16 cellular contexts compared by ENCODE assay signal in genomic region chr2:11102956-11103860, GRCh38. TPM values are rescaled to one million over a fixed set of nuclear protein-coding genes. Genes with fewer than 3 reads are reported as not detected.
DNase-seq lines count a peak whose midpoint lies in the region; ATAC-seq and TF ChIP-seq lines count a peak whose summit lies in the region.
"Had no signal": no experiment of that assay in that cellular context is flagged by ENCODE, and none has a peak within 500 bp of the region (broad histone marks: within the 10 kb centered on the region; RNA-seq: fewer than 3 reads in every experiment).

No MANE protein-coding gene starts in this region.

- H3K4me1 ChIP-seq in GM23338 (ENCODE audit: insufficient read depth) (no peaks in the 10 kb centered on the region), neural progenitor cell (no peaks in the 10 kb centered on the region)
- H3K4me1 ChIP-seq: stomach, uterus had no signal

- no peak for TF ChIP-seq CTCF in GM23338 (conservative IDR thresholded peaks at IDR 0.05; ENCODE audit: low read depth in 2 of 2)
- TF ChIP-seq CTCF in neural progenitor cell (IDR thresholded peaks at IDR 0.05): no peak

- H2AFZ ChIP-seq in GM23338: no peak overlapping the region
- H2AFZ ChIP-seq in neural progenitor cell (replicated peaks): no peak overlapping the region

- H3K36me3 ChIP-seq in GM23338 (ENCODE audit: insufficient read depth) (no peaks in the 10 kb centered on the region), neural progenitor cell (no peaks in the 10 kb centered on the region)
- H3K36me3 ChIP-seq: stomach, uterus had no signal

- no peaks in the 10 kb centered on the region for H3K9me2 ChIP-seq in GM23338 (ENCODE audit: insufficient read depth)

- H3K9me3 ChIP-seq in neural progenitor cell (ENCODE audit: low read depth): no peaks in the 10 kb centered on the region
- H3K9me3 ChIP-seq: stomach, uterus had no signal

- no peak overlapping the region for H3K27ac Mint-ChIP-seq in activated CD4-positive, alpha-beta T cell treated with anti-CD3 and anti-CD28 coated beads, Interleukin-2, amount 10 ng/mL, durations not matched to agents 24 days and 14 days
- H3K27ac Mint-ChIP-seq in GM23338: no peak overlapping the region
- H3K27ac Mint-ChIP-seq in neural progenitor cell: peak overlapping the region; percentile 37
- H3K27ac Mint-ChIP-seq: activated naive CD4-positive, alpha-beta T cell treated with anti-CD3 and anti-CD28 coated beads, Interleukin-2, amount 50 U/mL, for 72 hours; memory B cell had no signal

- H3K9me3 Mint-ChIP-seq in activated CD4-positive, alpha-beta T cell treated with anti-CD3 and anti-CD28 coated beads, Interleukin-2, amount 10 ng/mL, durations not matched to agents 24 days and 14 days: no peaks in the 10 kb centered on the region
- H3K9me3 Mint-ChIP-seq in GM23338 (no peaks in the 10 kb centered on the region), neural progenitor cell (no peaks in the 10 kb centered on the region)
- H3K9me3 Mint-ChIP-seq: activated naive CD4-positive, alpha-beta T cell treated with anti-CD3 and anti-CD28 coated beads, Interleukin-2, amount 50 U/mL, for 72 hours; memory B cell had no signal

- H3K27ac ChIP-seq in GM23338 (ENCODE audit: low read depth) (no peak overlapping the region), neural progenitor cell (no peak overlapping the region)
- H3K27ac ChIP-seq: HL-60, stomach, uterus had no signal

- H3K36me3 Mint-ChIP-seq in activated CD4-positive, alpha-beta T cell treated with anti-CD3 and anti-CD28 coated beads, Interleukin-2, amount 10 ng/mL, durations not matched to agents 24 days and 14 days (ENCODE audit: low read depth): no peaks in the 10 kb centered on the region
- H3K36me3 Mint-ChIP-seq in GM23338 (ENCODE audit: low read depth): no peaks in the 10 kb centered on the region
- no peaks in the 10 kb centered on the region for H3K36me3 Mint-ChIP-seq in neural progenitor cell
- H3K36me3 Mint-ChIP-seq: activated naive CD4-positive, alpha-beta T cell treated with anti-CD3 and anti-CD28 coated beads, Interleukin-2, amount 50 U/mL, for 72 hours; memory B cell had no signal

- intact Hi-C loops in activated CD4-positive, alpha-beta T cell treated with anti-CD3 and anti-CD28 coated beads, Interleukin-2, amount 10 ng/mL, durations not matched to agents 24 days and 14 days (cut with micrococcal nuclease): no loop called here

- H3K27me3 ChIP-seq in GM23338 (ENCODE audit: insufficient read depth) (no peaks in the 10 kb centered on the region), neural progenitor cell (no peaks in the 10 kb centered on the region)
- H3K27me3 ChIP-seq: uterus had no signal

- H3K9ac ChIP-seq in neural progenitor cell: no peak overlapping the region

- H3K79me2 ChIP-seq in GM23338 (replicated peaks; ENCODE audit: insufficient read depth) (no peaks in the 10 kb centered on the region), neural progenitor cell (ENCODE audit: low read depth) (no peaks in the 10 kb centered on the region)

- H3K4me1 Mint-ChIP-seq in activated CD4-positive, alpha-beta T cell treated with anti-CD3 and anti-CD28 coated beads, Interleukin-2, amount 10 ng/mL, durations not matched to agents 24 days and 14 days: peaks cover 18% of the 10 kb centered on the region
- H3K4me1 Mint-ChIP-seq in GM23338 (no peaks in the 10 kb centered on the region), neural progenitor cell (no peaks in the 10 kb centered on the region)
- H3K4me1 Mint-ChIP-seq: memory B cell had no signal

- H3K27me3 Mint-ChIP-seq in activated CD4-positive, alpha-beta T cell treated with anti-CD3 and anti-CD28 coated beads, Interleukin-2, amount 10 ng/mL, durations not matched to agents 24 days and 14 days: peaks cover 12% of the 10 kb centered on the region
- H3K27me3 Mint-ChIP-seq in GM23338 (ENCODE audit: insufficient read depth, low read depth, poor library complexity): peaks cover 8% of the 10 kb centered on the region
- H3K27me3 Mint-ChIP-seq in neural progenitor cell (ENCODE audit: insufficient read depth, low read depth): peaks cover 6% of the 10 kb centered on the region

- peak; percentile 31; the same call in 2 of the 3 replicates for ATAC-seq in GM23338
- ATAC-seq: right cardiac atrium had no signal

- no peak overlapping the region for H3K4me3 ChIP-seq in GM23338
- H3K4me3 ChIP-seq in neural progenitor cell: no peak overlapping the region
- H3K4me3 ChIP-seq: stomach, uterus had no signal

- H4K20me1 ChIP-seq in GM23338 (replicated peaks; ENCODE audit: insufficient read depth): no peaks in the 10 kb centered on the region
- H4K20me1 ChIP-seq in neural progenitor cell (ENCODE audit: low read depth): no peaks in the 10 kb centered on the region

- H3K4me2 ChIP-seq in GM23338 (no peak overlapping the region), neural progenitor cell (no peak overlapping the region)

- H3K4me3 Mint-ChIP-seq in activated CD4-positive, alpha-beta T cell treated with anti-CD3 and anti-CD28 coated beads, Interleukin-2, amount 10 ng/mL, durations not matched to agents 24 days and 14 days: peak overlapping the region; percentile 58
- no peak overlapping the region for H3K4me3 Mint-ChIP-seq in GM23338
- H3K4me3 Mint-ChIP-seq in neural progenitor cell: no peak overlapping the region
- H3K4me3 Mint-ChIP-seq: memory B cell had no signal

- H3F3A ChIP-seq in GM23338 (replicated peaks; ENCODE audit: low read depth): no peaks in the 10 kb centered on the region
- H3F3A ChIP-seq in neural progenitor cell (ENCODE audit: low read depth): no peaks in the 10 kb centered on the region

- DNase-seq in activated CD4-positive, alpha-beta T cell treated with anti-CD3 and anti-CD28 coated beads, Interleukin-2, amount 10 ng/mL, durations not matched to agents 24 days and 14 days: no peak
- no peak for DNase-seq in activated CD4-positive, alpha-beta T cell treated with anti-CD3 and anti-CD28 coated beads, Interleukin-2, amount 50 U/mL, for 4 hours
- DNase-seq in GM23338 (ENCODE audit: low spot score) (no peak), RPMI8226 (peak; percentile 55), neural progenitor cell (ENCODE audit: low spot score) (no peak), SIG-M5 (lab: John Stamatoyannopoulos, UW) (no peak), iPS-NIHi7 (ENCODE audit: extremely low spot score) (no peak), cerebellum (ENCODE audit: low spot score) (no peak)
- DNase-seq: EL, NCI-H1694 treated with DMSO at 0.1 percent for 48 hours, right cardiac atrium, stomach, uterus had no signal

TF ChIP-seq in GM23338, 12 proteins besides CTCF, POLR2A, EP300 and RAD21 (continues in another document):
- no peak for TF ChIP-seq EZH2 (IDR thresholded peaks at IDR 0.05; ENCODE audit: low read depth, unreplicated experiment)
- TF ChIP-seq ETS1 (IDR thresholded peaks at IDR 0.05): no peak
- TF ChIP-seq CREB1 (CRISPR knock-in tag; IDR thresholded peaks at IDR 0.05; ENCODE audit: low read depth): no peak
- no peak for TF ChIP-seq STAT1 (IDR thresholded peaks at IDR 0.05; ENCODE audit: unreplicated experiment)

RNA-seq across cellular contexts. Expression of gene SLC66A3, which starts 52.1 kb away (rescaled TPM):
- total RNA-seq in activated CD4-positive, alpha-beta T cell treated with anti-CD3 and anti-CD28 coated beads, Interleukin-2, amount 10 ng/mL, durations not matched to agents 24 days and 14 days: 7.6 and 10.4 TPM in 2 replicates
- total RNA-seq in GM23338 (2014; rRNA removed; shearing (Covaris generic)): 16.5 and 18.4 TPM in 2 replicates
- polyA plus RNA-seq in GM23338 (2016; fragmentation: Nextera tagmentation; extraction: Ambion mirVana): 13.7 TPM in 2 replicates
- 11.2 and 19.3 TPM in 2 replicates for total RNA-seq in neural progenitor cell (ENCODE audit: low replicate concordance)
- total RNA-seq in cerebellum: 9.7 TPM
